ENCODE assay signal across 8 cellular contexts in the genomic region with DNA sequence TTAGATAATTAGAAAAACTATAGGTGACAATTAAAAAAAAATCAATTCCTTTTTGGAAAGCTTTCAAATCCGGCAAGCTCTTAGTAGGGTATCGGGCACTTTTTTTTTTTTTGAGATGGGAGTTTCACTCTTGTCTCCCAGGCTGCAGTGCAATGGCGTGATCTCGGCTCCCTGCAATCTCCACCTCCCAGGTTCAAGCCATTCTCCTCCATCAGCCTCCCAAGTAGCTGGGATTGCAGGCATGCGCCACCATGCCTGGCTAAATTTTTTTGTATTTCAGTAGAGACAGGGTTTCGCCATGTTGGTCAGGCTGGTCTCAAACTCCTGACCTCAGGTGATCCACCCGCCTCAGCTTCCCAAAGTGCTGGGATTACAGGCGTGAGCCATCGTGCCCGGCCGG. TPM values are rescaled to one million over a fixed set of nuclear protein-coding genes. Genes with fewer than 3 reads are reported as not detected.
"Had no signal": no experiment of that assay in that cellular context is flagged by ENCODE, and none has a peak within 500 bp of the region (broad histone marks: within the 10 kb centered on the region; RNA-seq: fewer than 3 reads in every experiment).

No MANE protein-coding gene starts in this region.

RNA-seq across cellular contexts. Expression of gene ISM2, which starts 46.6 kb away (rescaled TPM):
- total RNA-seq: activated B cell treated with CpG ODN at 0.5 μM for 24 hours; activated CD4-positive, alpha-beta memory T cell treated with anti-CD3 and anti-CD28 coated beads for 36 hours; activated CD8-positive, alpha-beta memory T cell treated with anti-CD3 and anti-CD28 coated beads for 36 hours; activated T-cell treated with anti-CD3 and anti-CD28 coated beads, Interleukin-2, amount 50 U/mL, for 4 hours; activated T-cell treated with anti-CD3 and anti-CD28 coated beads, Interleukin-2, amount 50 U/mL, for 72 hours; activated T-helper 2 cell treated with anti-CD3 and anti-CD28 coated beads, Interferon-gamma antibody, Interleukin-2, Interleukin-4, amounts not matched to agents 10 μg/mL and 5 μg/mL and 100 μg/mL, durations not matched to agents 14 hours and 24 hours and 36 hours; ascending aorta; bronchial epithelial cell had no signal
